Comparison of ENCODE assay signal across 23 cellular contexts in genomic region chr4:6594826-6595355, GRCh38. TPM values are rescaled to one million over a fixed set of nuclear protein-coding genes. Genes with fewer than 3 reads are reported as not detected.
DNase-seq lines count a peak whose midpoint lies in the region; ATAC-seq and TF ChIP-seq lines count a peak whose summit lies in the region.
"Had no signal": no experiment of that assay in that cellular context is flagged by ENCODE, and none has a peak within 500 bp of the region (broad histone marks: within the 10 kb centered on the region; RNA-seq: fewer than 3 reads in every experiment).

No MANE protein-coding gene starts in this region.

- POLR2A ChIA-PET in IMR-90 (lab: Charles Lee; ENCODE audit: unreplicated experiment): no interaction called here

- H4K20me1 ChIP-seq in IMR-90 (ENCODE audit: insufficient read depth, low read length): no peaks in the 10 kb centered on the region
- H4K20me1 ChIP-seq in hepatocyte (ENCODE audit: insufficient read depth, poor library complexity, severe bottlenecking): no peaks in the 10 kb centered on the region
- H4K20me1 ChIP-seq: BLaER1 had no signal

- H3K27me3 ChIP-seq in IMR-90 (ENCODE audit: control insufficient read depth, insufficient read depth, low read length) (no peaks in the 10 kb centered on the region), WERI-Rb-1 (ENCODE audit: insufficient read depth, low read depth, severe bottlenecking) (no peaks in the 10 kb centered on the region), hepatocyte (no peaks in the 10 kb centered on the region), aorta (ENCODE audit: control insufficient read depth in 1 of 2, insufficient read depth in 2 of 2, low read length in 1 of 2) (no peaks in the 10 kb centered on the region)
- H3K27me3 ChIP-seq: BLaER1, breast epithelium, left lung, right atrium auricular region had no signal

- DNase-seq in AG20443 (ENCODE audit: low spot score) (peak; percentile 38), IMR-90 (peak; percentile 43), WERI-Rb-1 (no peak), kidney tubule cell (ENCODE audit: low spot score) (peak; percentile 25), hepatocyte (ENCODE audit: low spot score) (no peak), CD14-positive monocyte (ENCODE audit: low spot score) (no peak), aorta (no peak)
- DNase-seq: COR-L47; glutamatergic neuron; left lung; mesenchymal stem cell; MM.1S; NCI-H1105 treated with DMSO at 0.1 percent for 48 hours; NCI-H2029 treated with DMSO at 0.1 percent for 48 hours; NCI-H526; SK-N-SH; stimulated activated CD4-positive, alpha-beta T cell treated with anti-CD3 and anti-CD28 coated beads, Interleukin-1b, Interleukin-23, amount 100 ng/mL, for 48 hours; stimulated activated naive CD8-positive, alpha-beta T cell treated with anti-CD3 and anti-CD28 coated beads, Interleukin-15, amount 100 ng/mL, for 72 hours had no signal

- H2AK9ac ChIP-seq in IMR-90 (replicated peaks; ENCODE audit: low read depth, low read length, poor library complexity): no peak overlapping the region

- H3K4me3 ChIP-seq in IMR-90 (ENCODE audit: insufficient read depth, low read depth, low read length): no peak overlapping the region
- no peak overlapping the region for H3K4me3 ChIP-seq in WERI-Rb-1 (ENCODE audit: low read depth, low read length)
- H3K4me3 ChIP-seq in hepatocyte: no peak overlapping the region
- H3K4me3 ChIP-seq in aorta (ENCODE audit: low read length in 2 of 2): no peak overlapping the region
- H3K4me3 ChIP-seq: BLaER1, breast epithelium, left lung, right atrium auricular region had no signal

- H3K4me3 Mint-ChIP-seq in CD14-positive monocyte: no peak overlapping the region
- H3K4me3 Mint-ChIP-seq: activated naive CD8-positive, alpha-beta T cell; activated T-helper 17 cell treated with anti-CD3 and anti-CD28 coated beads, Interleukin-2, amount 50 U/mL, for 72 hours; stimulated activated naive CD8-positive, alpha-beta T cell treated with anti-CD3 and anti-CD28 coated beads, Interleukin-15, amount 100 ng/mL, for 72 hours had no signal

- no peak overlapping the region for H2BK120ac ChIP-seq in IMR-90 (ENCODE audit: low read depth, low read length)

- H2BK15ac ChIP-seq in IMR-90 (ENCODE audit: low read depth, low read length): no peak overlapping the region

- no peak for TF ChIP-seq POLR2A in IMR-90 (IDR thresholded peaks at IDR 0.05; ENCODE audit: low read depth, low read length)

- H3K9me3 Mint-ChIP-seq in CD14-positive monocyte: no peaks in the 10 kb centered on the region
- H3K9me3 Mint-ChIP-seq: activated T-helper 17 cell treated with anti-CD3 and anti-CD28 coated beads, Interleukin-2, amount 50 U/mL, for 72 hours; stimulated activated naive CD8-positive, alpha-beta T cell treated with anti-CD3 and anti-CD28 coated beads, Interleukin-15, amount 100 ng/mL, for 72 hours had no signal

- dilution Hi-C loops in IMR-90 (cut with HindIII; ENCODE audit: low sequenced_read_pairs, unreplicated experiment): no loop called here

- intact Hi-C loops in IMR-90 (cut with micrococcal nuclease) (no loop called here), CD14-positive monocyte (cut with micrococcal nuclease) (no loop called here), aorta (cut with DNase I) (no loop called here)

- WGBS in IMR-90 (ENCODE audit: extremely low coverage in 2 of 2, insufficient read length in 1 of 2), 2 experiments: 50% methylated on average over 2 of the region's 7 CpGs; no CpG with 5 or more reads in 1 of the 2 experiments
- 85% methylated on average over 7 of the region's 7 CpGs for WGBS in hepatocyte (ENCODE audit: low lambda C conversion rate, missing lambda C conversion rate)
- 87 to 89% methylated on average over 7 of the region's 7 CpGs for WGBS in aorta, 2 donors

- H2BK5ac ChIP-seq in IMR-90 (ENCODE audit: low read depth, low read length, poor library complexity, severe bottlenecking): no peak overlapping the region

- no peak overlapping the region for H3K14ac ChIP-seq in IMR-90 (replicated peaks; ENCODE audit: low read depth, low read length)

- H3K36me3 Mint-ChIP-seq in CD14-positive monocyte: peaks cover 81 to 94% of the 10 kb centered on the region in 2 donors
- H3K36me3 Mint-ChIP-seq: activated naive CD8-positive, alpha-beta T cell had no signal

- H2BK20ac ChIP-seq in IMR-90 (ENCODE audit: low read depth, low read length): no peak overlapping the region

- H3K9me1 ChIP-seq in IMR-90 (ENCODE audit: insufficient read depth, low read length): 0 out of 2 replicates have a peak, but pooled peaks cover 3% of the 10 kb centered on the region

- H2AFZ ChIP-seq in IMR-90 (replicated peaks; ENCODE audit: low read length, poor library complexity) (no peak overlapping the region), hepatocyte (no peak overlapping the region)

- H3K4me2 ChIP-seq in IMR-90 (ENCODE audit: low read depth, low read length) (no peak overlapping the region), hepatocyte (no peak overlapping the region)
- H3K4me2 ChIP-seq: BLaER1, SK-N-SH had no signal

- H3K56ac ChIP-seq in IMR-90 (ENCODE audit: extremely low read depth, insufficient read depth, low read length): no peak overlapping the region

- peaks cover 0 to 2% (median 0%) of the 10 kb centered on the region in 3 donors for H3K27me3 Mint-ChIP-seq in CD14-positive monocyte (ENCODE audit: low read depth in 3 of 3)
- H3K27me3 Mint-ChIP-seq: activated naive CD8-positive, alpha-beta T cell; activated T-helper 17 cell treated with anti-CD3 and anti-CD28 coated beads, Interleukin-2, amount 50 U/mL, for 72 hours; stimulated activated naive CD8-positive, alpha-beta T cell treated with anti-CD3 and anti-CD28 coated beads, Interleukin-15, amount 100 ng/mL, for 72 hours had no signal

- H3K9me2 ChIP-seq in hepatocyte (replicated peaks; ENCODE audit: insufficient read depth): no peaks in the 10 kb centered on the region
- H3K9me2 ChIP-seq: SK-N-SH had no signal

- H3K4me1 ChIP-seq in IMR-90 (ENCODE audit: control insufficient read depth, insufficient read depth, low read length): no peaks in the 10 kb centered on the region
- H3K4me1 ChIP-seq in hepatocyte (ENCODE audit: insufficient read depth): no peaks in the 10 kb centered on the region
- H3K4me1 ChIP-seq in aorta (ENCODE audit: control insufficient read depth in 1 of 2, insufficient read depth in 2 of 2, low read length in 2 of 2): no peaks in the 10 kb centered on the region
- H3K4me1 ChIP-seq: breast epithelium, left lung, right atrium auricular region had no signal

- peak; percentile 43; the same call in 1 of the 2 replicates for ATAC-seq in IMR-90 (ENCODE audit: low read depth)
- ATAC-seq in aorta (ENCODE audit: low FRiP score): no peak
- ATAC-seq: left lung had no signal

- no peaks in the 10 kb centered on the region for H3K4me1 Mint-ChIP-seq in CD14-positive monocyte
- H3K4me1 Mint-ChIP-seq: activated T-helper 17 cell treated with anti-CD3 and anti-CD28 coated beads, Interleukin-2, amount 50 U/mL, for 72 hours; stimulated activated naive CD8-positive, alpha-beta T cell treated with anti-CD3 and anti-CD28 coated beads, Interleukin-15, amount 100 ng/mL, for 72 hours had no signal

- no peaks in the 10 kb centered on the region for H3K9me3 ChIP-seq in IMR-90 (ENCODE audit: control insufficient read depth, insufficient read depth, low read length)
- no peaks in the 10 kb centered on the region for H3K9me3 ChIP-seq in WERI-Rb-1 (ENCODE audit: severe bottlenecking)
- no peaks in the 10 kb centered on the region for H3K9me3 ChIP-seq in hepatocyte (ENCODE audit: low read depth)
- H3K9me3 ChIP-seq in aorta (ENCODE audit: control insufficient read depth, low read length): no peaks in the 10 kb centered on the region
- H3K9me3 ChIP-seq: BLaER1, breast epithelium, left lung, right atrium auricular region, SK-N-SH had no signal

- in situ Hi-C loops in IMR-90 (cut with MboI; ENCODE audit: low sequenced_read_pairs): no loop called here

- H4K91ac ChIP-seq in IMR-90 (ENCODE audit: insufficient read depth, low read depth, low read length): no peak overlapping the region

- no TSS peak for BruUV-seq in IMR-90 (replicated peaks; lab: Mats Ljungman, UMichigan)

- H3K36me3 ChIP-seq in IMR-90 (ENCODE audit: control insufficient read depth, insufficient read depth, low read length): peaks cover 30% of the 10 kb centered on the region
- no peaks in the 10 kb centered on the region for H3K36me3 ChIP-seq in WERI-Rb-1
- no peaks in the 10 kb centered on the region for H3K36me3 ChIP-seq in hepatocyte (replicated peaks; ENCODE audit: insufficient read depth, low read depth)
- H3K36me3 ChIP-seq in aorta (ENCODE audit: control insufficient read depth in 1 of 2, insufficient read depth in 2 of 2, low read length in 1 of 2): peaks cover 0 to 10% of the 10 kb centered on the region in 2 donors
- H3K36me3 ChIP-seq: breast epithelium, right atrium auricular region had no signal

- no peak overlapping the region for H3K4ac ChIP-seq in IMR-90 (ENCODE audit: low read depth, low read length)

- no peak overlapping the region for H2AK5ac ChIP-seq in IMR-90 (ENCODE audit: low read depth, low read length)

- no peak overlapping the region for H3K27ac Mint-ChIP-seq in CD14-positive monocyte
- H3K27ac Mint-ChIP-seq: activated naive CD8-positive, alpha-beta T cell; activated T-helper 17 cell treated with anti-CD3 and anti-CD28 coated beads, Interleukin-2, amount 50 U/mL, for 72 hours; stimulated activated naive CD8-positive, alpha-beta T cell treated with anti-CD3 and anti-CD28 coated beads, Interleukin-15, amount 100 ng/mL, for 72 hours had no signal

- TF ChIP-seq CTCF in IMR-90 (conservative IDR thresholded peaks at IDR 0.05; ENCODE audit: low read depth, low read length) (no peak), WERI-Rb-1 (IDR thresholded peaks at IDR 0.05; ENCODE audit: low read depth, low read length) (0 out of 2 replicates have a peak, but pooled peaks have one; percentile 3), hepatocyte (IDR thresholded peaks at IDR 0.05; ENCODE audit: poor library complexity) (no peak), CD14-positive monocyte (IDR thresholded peaks at IDR 0.05) (no peak)

- H4K8ac ChIP-seq in IMR-90 (ENCODE audit: low read depth in 2 of 2, low read length in 2 of 2): no peak overlapping the region

- H3K9ac ChIP-seq in IMR-90 (ENCODE audit: low read depth, low read length): no peak overlapping the region
- H3K9ac ChIP-seq: BLaER1, SK-N-SH had no signal

- no peak for TF ChIP-seq RAD21 in IMR-90 (IDR thresholded peaks at IDR 0.05; ENCODE audit: low read length)

- no peak overlapping the region for H3K18ac ChIP-seq in IMR-90 (ENCODE audit: low read depth, low read length)

- no peak overlapping the region for H3K27ac ChIP-seq in IMR-90 (ENCODE audit: insufficient read depth, low read length)
- H3K27ac ChIP-seq in WERI-Rb-1: no peak overlapping the region
- no peak overlapping the region for H3K27ac ChIP-seq in hepatocyte
- H3K27ac ChIP-seq in aorta (ENCODE audit: low read depth in 1 of 2, low read length in 2 of 2): no peak overlapping the region
- H3K27ac ChIP-seq: BLaER1, breast epithelium, left lung, right atrium auricular region had no signal

- no peaks in the 10 kb centered on the region for H3K79me2 ChIP-seq in hepatocyte

- CTCF ChIA-PET in IMR-90 (lab: Yijun Ruan, JAX): no interaction called here

- H4K5ac ChIP-seq in IMR-90 (ENCODE audit: low read depth, low read length): no peak overlapping the region

- no peak overlapping the region for H3K23ac ChIP-seq in IMR-90 (ENCODE audit: low read depth, low read length)

- no peaks in the 10 kb centered on the region for H3K79me1 ChIP-seq in IMR-90 (ENCODE audit: low read depth in 1 of 2, low read length in 2 of 2)

RNA-seq across cellular contexts. Expression of gene MAN2B2, which starts 19.9 kb away (rescaled TPM):
- total RNA-seq in IMR-90 (2012; rRNA removed) (11.9 and 13.4 TPM in 2 replicates), hepatocyte (21.1 and 22.2 TPM in 2 replicates), aorta (10 to 100 TPM; 44.8 to 58.0 TPM)
- polyA plus RNA-seq in IMR-90 (2012; rRNA removed) (33.8 and 34.1 TPM in 2 replicates), hepatocyte (21.4 and 24.0 TPM in 2 replicates), CD14-positive monocyte (10 to 100 TPM in 1 of 2 donors, 1 to 10 TPM in 1; 9.6 to 10.6 TPM), aorta (10 to 100 TPM; 13.1 to 40.3 TPM)
- 28.6 and 52.3 TPM in 2 replicates for polyA plus RNA-seq in IMR-90 (2012; cell fraction: cytosol; rRNA removed)
- 24.9 and 43.8 TPM in 2 replicates for polyA plus RNA-seq in IMR-90 (2012; cell fraction: nucleus; rRNA removed; ENCODE audit: low replicate concordance)

RNA-seq across cellular contexts. Expression of gene MRFAP1, which starts 45.6 kb away (rescaled TPM):
- 65.4 and 131 TPM in 2 replicates for total RNA-seq in IMR-90 (2012; rRNA removed)
- 268 and 279 TPM in 2 replicates for polyA plus RNA-seq in IMR-90 (2012; rRNA removed)
- 176 and 281 TPM in 2 replicates for polyA plus RNA-seq in IMR-90 (2012; cell fraction: cytosol; rRNA removed)
- 72.6 and 119 TPM in 2 replicates for polyA plus RNA-seq in IMR-90 (2012; cell fraction: nucleus; rRNA removed; ENCODE audit: low replicate concordance)
- total RNA-seq in hepatocyte: 221 and 238 TPM in 2 replicates
- 225 and 256 TPM in 2 replicates for polyA plus RNA-seq in hepatocyte
- polyA plus RNA-seq in CD14-positive monocyte: 100 to 1,000 TPM; 171 to 180 TPM
- 100 to 1,000 TPM; 244 to 263 TPM for total RNA-seq in aorta
- polyA plus RNA-seq in aorta: 100 to 1,000 TPM; 326 to 419 TPM

Comparison
In these comparisons a context has a peak if more than half of its experiments do, and no peak if none do; other contexts are left out.
1. DNase-seq: peak in AG20443 (single experiment), IMR-90 (single experiment) and kidney tubule cell (single experiment); none in WERI-Rb-1 (single experiment), hepatocyte (single experiment), CD14-positive monocyte (single experiment) and aorta (0 of 2).